ENCODE assay signal across 9 cellular contexts in genomic region chrX:10755477-10756334, GRCh38.
DNase-seq lines count a peak whose midpoint lies in the region; FAIRE-seq and TF ChIP-seq lines count a peak whose summit lies in the region.
"Had no signal": no experiment of that assay in that cellular context is flagged by ENCODE, and none has a peak within 500 bp of the region (broad histone marks: within the 10 kb centered on the region; RNA-seq: fewer than 3 reads in every experiment).

No MANE protein-coding gene starts in this region.

- no peak overlapping the region for H2BK15ac ChIP-seq in mesendoderm (replicated peaks; ENCODE audit: low read depth)

- no peaks in the 10 kb centered on the region for H3K79me1 ChIP-seq in mesendoderm (ENCODE audit: low read length)

- H3K23ac ChIP-seq in mesendoderm (ENCODE audit: low read length), result no peak overlapping the region

- no peaks in the 10 kb centered on the region for H3K79me2 ChIP-seq in mesendoderm (ENCODE audit: control insufficient read depth, insufficient read depth, low read length)

- peak overlapping the region; percentile 66 for H3K27ac ChIP-seq in mesendoderm (ENCODE audit: low read depth, low read length)
- no peak overlapping the region for H3K27ac ChIP-seq in kidney (ENCODE audit: low read depth in 2 of 2, low read length in 2 of 2)
- H3K27ac ChIP-seq: BLaER1 had no signal

- TF ChIP-seq CTCF in kidney (IDR thresholded peaks at IDR 0.05; ENCODE audit: borderline replicate concordance, extremely low read depth, insufficient read depth), result no peak

- H4K5ac ChIP-seq in mesendoderm (ENCODE audit: low read length), result no peak overlapping the region

- peak; percentile 76 for DNase-seq in A172 (ENCODE audit: low spot score)
- DNase-seq in HTR-8/SVneo (ENCODE audit: insufficient read length, low spot score), result peak; percentile 48
- peak; percentile 15 to 70 for DNase-seq in T47D (ENCODE audit: low read depth in 1 of 2, low spot score in 1 of 2)
- DNase-seq in mesendoderm, result peak; percentile 95
- DNase-seq in cortex of kidney (lab: John Stamatoyannopoulos, UW), result no peak
- DNase-seq in SW480 (ENCODE audit: low spot score), result no peak
- DNase-seq in kidney, result no peak
- no peak for DNase-seq in NCI-H146 treated with DMSO at 0.1 percent for 48 hours (lab: John Stamatoyannopoulos, UW; ENCODE audit: unreplicated experiment)

- intact Hi-C loops in kidney (cut with DNase I), result no loop called here

- no peak for FAIRE-seq in HTR-8/SVneo (lab: Jason Lieb, UNC)
- FAIRE-seq in kidney (lab: Jason Lieb, UNC), result no peak

- H3K9me3 ChIP-seq in kidney (ENCODE audit: control insufficient read depth in 1 of 2, low read length in 2 of 2), result no peaks in the 10 kb centered on the region
- H3K9me3 ChIP-seq: BLaER1 had no signal

- no peak overlapping the region for H3K4me2 ChIP-seq in mesendoderm (ENCODE audit: low read length)
- H3K4me2 ChIP-seq: BLaER1 had no signal

- H3K9ac ChIP-seq in mesendoderm (ENCODE audit: low read length) (no peak overlapping the region), kidney (ENCODE audit: low read length in 2 of 2) (no peak overlapping the region)
- H3K9ac ChIP-seq: BLaER1 had no signal

- WGBS in mesendoderm (ENCODE audit: extremely low coverage, insufficient coverage, low lambda C conversion rate), result no CpG with 5 or more reads among the region's 9 CpGs

- H3K27me3 ChIP-seq in mesendoderm (ENCODE audit: insufficient read depth, low read length, poor library complexity), result no peaks in the 10 kb centered on the region

- no peak overlapping the region for H3K4me3 ChIP-seq in mesendoderm (ENCODE audit: low read length)
- no peak overlapping the region for H3K4me3 ChIP-seq in kidney (ENCODE audit: low read length in 2 of 2)
- H3K4me3 ChIP-seq: BLaER1 had no signal

- no peak overlapping the region for H3K18ac ChIP-seq in mesendoderm (ENCODE audit: low read length)

- H2BK5ac ChIP-seq in mesendoderm (ENCODE audit: low read length), result no peak overlapping the region

- in situ Hi-C loops in T47D (cut with HindIII; ENCODE audit: low pct_unique_long_range_greater_than_20kb, low sequenced_read_pairs), result no loop called here

- H3K36me3 ChIP-seq in mesendoderm (ENCODE audit: control insufficient read depth, insufficient read depth, low read length) (no peaks in the 10 kb centered on the region), kidney (ENCODE audit: control insufficient read depth in 1 of 2, insufficient read depth in 2 of 2, low read length in 2 of 2) (no peaks in the 10 kb centered on the region)
- H3K36me3 ChIP-seq: BLaER1 had no signal

- no peak overlapping the region for H3K56ac ChIP-seq in mesendoderm (ENCODE audit: low read length)

- no peak overlapping the region for H3K4ac ChIP-seq in mesendoderm (ENCODE audit: low read depth, low read length)

- H4K8ac ChIP-seq in mesendoderm (ENCODE audit: low read depth, low read length), result no peak overlapping the region

- H3K4me1 ChIP-seq in mesendoderm (ENCODE audit: control insufficient read depth, low read depth, low read length), result no peaks in the 10 kb centered on the region
- no peaks in the 10 kb centered on the region for H3K4me1 ChIP-seq in kidney (ENCODE audit: control insufficient read depth in 1 of 2, insufficient read depth in 1 of 2, low read depth in 1 of 2, low read length in 2 of 2)

- H2AK5ac ChIP-seq in mesendoderm (ENCODE audit: low read length), result no peak overlapping the region

- no peak overlapping the region for H2BK120ac ChIP-seq in mesendoderm (ENCODE audit: low read depth, low read length)

Comparison
In these comparisons a context has a peak if more than half of its experiments do, and no peak if none do; other contexts are left out.
1. DNase-seq: peak in A172 (single experiment), HTR-8/SVneo (single experiment), T47D (2 of 2) and mesendoderm (single experiment); none in cortex of kidney (single experiment), SW480 (single experiment), kidney (single experiment) and NCI-H146 treated with DMSO at 0.1 percent for 48 hours (single experiment).